Comparison of ENCODE assay signal across 8 cellular contexts in genomic region chr16:1474796-1475551, GRCh38. TPM values are rescaled to one million over a fixed set of nuclear protein-coding genes. Genes with fewer than 3 reads are reported as not detected.
DNase-seq lines count a peak whose midpoint lies in the region; ATAC-seq, FAIRE-seq and TF ChIP-seq lines count a peak whose summit lies in the region.

A gene with protein sequence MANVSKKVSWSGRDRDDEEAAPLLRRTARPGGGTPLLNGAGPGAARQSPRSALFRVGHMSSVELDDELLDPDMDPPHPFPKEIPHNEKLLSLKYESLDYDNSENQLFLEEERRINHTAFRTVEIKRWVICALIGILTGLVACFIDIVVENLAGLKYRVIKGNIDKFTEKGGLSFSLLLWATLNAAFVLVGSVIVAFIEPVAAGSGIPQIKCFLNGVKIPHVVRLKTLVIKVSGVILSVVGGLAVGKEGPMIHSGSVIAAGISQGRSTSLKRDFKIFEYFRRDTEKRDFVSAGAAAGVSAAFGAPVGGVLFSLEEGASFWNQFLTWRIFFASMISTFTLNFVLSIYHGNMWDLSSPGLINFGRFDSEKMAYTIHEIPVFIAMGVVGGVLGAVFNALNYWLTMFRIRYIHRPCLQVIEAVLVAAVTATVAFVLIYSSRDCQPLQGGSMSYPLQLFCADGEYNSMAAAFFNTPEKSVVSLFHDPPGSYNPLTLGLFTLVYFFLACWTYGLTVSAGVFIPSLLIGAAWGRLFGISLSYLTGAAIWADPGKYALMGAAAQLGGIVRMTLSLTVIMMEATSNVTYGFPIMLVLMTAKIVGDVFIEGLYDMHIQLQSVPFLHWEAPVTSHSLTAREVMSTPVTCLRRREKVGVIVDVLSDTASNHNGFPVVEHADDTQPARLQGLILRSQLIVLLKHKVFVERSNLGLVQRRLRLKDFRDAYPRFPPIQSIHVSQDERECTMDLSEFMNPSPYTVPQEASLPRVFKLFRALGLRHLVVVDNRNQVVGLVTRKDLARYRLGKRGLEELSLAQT (minus strand): TSS chr16:1475028. CDS start chr16:1474974, 54 bp downstream.

- peak; percentile 99 for FAIRE-seq in GM12891 (lab: Jason Lieb, UNC)

- no peaks in the 10 kb centered on the region for H3K4me1 ChIP-seq in urinary bladder (ENCODE audit: insufficient read depth)

- WGBS in urinary bladder: under 1% methylated on average over 99 of the region's 99 CpGs

- peak within 1 kb of the TSS; percentile 79 for H3K27ac ChIP-seq in angular gyrus (ENCODE audit: low read depth, low read length)
- peak within 1 kb of the TSS; percentile 79 for H3K27ac ChIP-seq in urinary bladder (ENCODE audit: low read depth)

- peak within 1 kb of the TSS; percentile 94 for H3K4me3 ChIP-seq in urinary bladder (ENCODE audit: low read depth, low read length)

- peak; percentile 88 for TF ChIP-seq POLR2A in GM12891 (IDR thresholded peaks at IDR 0.05; ENCODE audit: low read depth, low read length)

- H3K36me3 ChIP-seq in urinary bladder (ENCODE audit: insufficient read depth): no peaks in the 10 kb centered on the region

- ATAC-seq in HG02623 (IDR thresholded peaks at IDR 0.05; ENCODE audit: unreplicated experiment) (peak; percentile 80), left ventricle myocardium superior (peak; percentile 98)

- DNase-seq in GM12891 (ENCODE audit: insufficient read length, low spot score) (peak; percentile 99), NCI-H1105 (lab: John Stamatoyannopoulos, UW) (peak; percentile 40), left ventricle myocardium superior (peak; percentile 97), pulmonary artery endothelial cell (ENCODE audit: low read depth, low spot score) (peak; percentile 47)

- intact Hi-C loops in T-helper 2 cell treated with Interferon-gamma antibody and Interleukin-4, amounts not matched to agents 100 ng/mL and 5 ng/mL, for 36 hours (cut with micrococcal nuclease): loop anchor here (2.0 to 5.0 kb wide), 4 partner anchors 18 to 137 kb away; partner anchors contain the start of genes CRAMP1, IFT140, TELO2 and TMEM204
- intact Hi-C loops in left ventricle myocardium superior (cut with micrococcal nuclease): no loop called here

TF ChIP-seq in GM12891, 5 proteins besides CTCF, POLR2A, EP300 and RAD21:
- TF ChIP-seq PAX5 (IDR thresholded peaks at IDR 0.05; ENCODE audit: insufficient read depth, low read length, severe bottlenecking) (no peak), TAF1 (IDR thresholded peaks at IDR 0.05; ENCODE audit: low read depth, low read length) (peak; percentile 32; the same call in 1 of the 2 replicates), POLR2AphosphoS5 (IDR thresholded peaks at IDR 0.05; ENCODE audit: low read depth, low read length) (peak; percentile 47; the same call in 1 of the 2 replicates)
TF ChIP-seq in GM12891: peak in this region for 2.

RNA-seq across cellular contexts. Expression of the gene that starts here (rescaled TPM):
- polyA plus RNA-seq in GM12891 (2012; ENCODE audit: low read depth, missing spikeins): 26.4 TPM
- 51.9 and 53.9 TPM in 2 replicates for total RNA-seq in T-helper 2 cell treated with Interferon-gamma antibody and Interleukin-4, amounts not matched to agents 100 ng/mL and 5 ng/mL, for 36 hours
- total RNA-seq in left ventricle myocardium superior (53.2 TPM), pulmonary artery endothelial cell (48.3 and 73.8 TPM in 2 replicates), urinary bladder (19.6 TPM)
- polyA plus RNA-seq in urinary bladder: 64.0 TPM

Comparison
In these comparisons a context has a peak if more than half of its experiments do, and no peak if none do; other contexts are left out.
1. Peak in every context shown above with its lines: DNase-seq, ATAC-seq, H3K4me3 ChIP-seq and H3K27ac ChIP-seq.
2. DNase-seq: peak in every context shown above with its lines; median percentile 99 in GM12891; 97 in left ventricle myocardium superior; 47 in pulmonary artery endothelial cell; 40 in NCI-H1105.